Comparison of ENCODE assay signal across 8 cellular contexts in genomic region chr14:64725360-64725815, GRCh38. TPM values are rescaled to one million over a fixed set of nuclear protein-coding genes. Genes with fewer than 3 reads are reported as not detected.
DNase-seq lines count a peak whose midpoint lies in the region; TF ChIP-seq lines count a peak whose summit lies in the region.
"Had no signal": no experiment of that assay in that cellular context is flagged by ENCODE, and none has a peak within 500 bp of the region (broad histone marks: within the 10 kb centered on the region; RNA-seq: fewer than 3 reads in every experiment).

No MANE protein-coding gene starts in this region.

- peak overlapping the region; percentile 35 for H3K4me2 ChIP-seq in smooth muscle cell

- H3K27ac ChIP-seq in HUES48 (ENCODE audit: low read depth, low read length) (peak overlapping the region; percentile 61), Peyer's patch (peak overlapping the region in 3 of 4 donors; percentile 14 to 82 (median 22)), left ventricle myocardium inferior (replicated peaks) (peak overlapping the region; percentile 61), smooth muscle cell (ENCODE audit: low read depth) (peak overlapping the region; percentile 68), prostate gland (no peak overlapping the region)

- H3K9ac ChIP-seq in HUES48 (ENCODE audit: low read depth, low read length): no peak overlapping the region
- H3K9ac ChIP-seq in smooth muscle cell (ENCODE audit: low read depth): no peak overlapping the region

- H3K36me3 ChIP-seq in HUES48 (ENCODE audit: control insufficient read depth, insufficient read depth, low read length): peaks cover 25% of the 10 kb centered on the region
- H3K36me3 ChIP-seq in Peyer's patch: peaks cover 0 to 18% (median 0%) of the 10 kb centered on the region in 3 donors
- peaks cover 18% of the 10 kb centered on the region for H3K36me3 ChIP-seq in left ventricle myocardium inferior
- H3K36me3 ChIP-seq in smooth muscle cell (ENCODE audit: low read depth): no peaks in the 10 kb centered on the region
- H3K36me3 ChIP-seq in prostate gland: no peaks in the 10 kb centered on the region

- TF ChIP-seq POLR2A in Peyer's patch (IDR thresholded peaks at IDR 0.05) (no peak), prostate gland (IDR thresholded peaks at IDR 0.05) (no peak)

- TF ChIP-seq CTCF in Peyer's patch (IDR thresholded peaks at IDR 0.05): no peak
- TF ChIP-seq CTCF in left ventricle myocardium inferior (IDR thresholded peaks at IDR 0.05; ENCODE audit: borderline replicate concordance): no peak
- TF ChIP-seq CTCF in smooth muscle cell (IDR thresholded peaks at IDR 0.05; ENCODE audit: borderline replicate concordance, insufficient read depth, poor library complexity, severe bottlenecking): no peak
- TF ChIP-seq CTCF in prostate gland (IDR thresholded peaks at IDR 0.05): no peak

- intact Hi-C loops in left ventricle myocardium inferior (cut with micrococcal nuclease): no loop called here
- intact Hi-C loops in prostate gland (cut with DNase I): no loop called here

- H3K79me2 ChIP-seq in smooth muscle cell (ENCODE audit: low read depth): peaks cover 52% of the 10 kb centered on the region

- H3K27me3 ChIP-seq in HUES48 (ENCODE audit: control insufficient read depth, insufficient read depth, low read length): no peaks in the 10 kb centered on the region
- no peaks in the 10 kb centered on the region for H3K27me3 ChIP-seq in Peyer's patch
- H3K27me3 ChIP-seq in left ventricle myocardium inferior (ENCODE audit: low read depth): no peaks in the 10 kb centered on the region
- no peaks in the 10 kb centered on the region for H3K27me3 ChIP-seq in smooth muscle cell (ENCODE audit: low read depth)
- no peaks in the 10 kb centered on the region for H3K27me3 ChIP-seq in prostate gland (replicated peaks; ENCODE audit: insufficient read depth)

- no peak overlapping the region for H2AFZ ChIP-seq in smooth muscle cell (ENCODE audit: low read depth)

- peaks cover 52% of the 10 kb centered on the region for H3K4me1 ChIP-seq in HUES48 (ENCODE audit: control insufficient read depth, insufficient read depth, low read length)
- H3K4me1 ChIP-seq in Peyer's patch: peaks cover 0 to 61% (median 12%) of the 10 kb centered on the region in 4 donors
- H3K4me1 ChIP-seq in left ventricle myocardium inferior: peaks cover 90% of the 10 kb centered on the region
- peaks cover 35% of the 10 kb centered on the region for H3K4me1 ChIP-seq in smooth muscle cell (ENCODE audit: low read depth)
- H3K4me1 ChIP-seq in prostate gland (replicated peaks): peaks cover 6% of the 10 kb centered on the region

- no peaks in the 10 kb centered on the region for H3K9me3 ChIP-seq in HUES48 (ENCODE audit: control insufficient read depth, insufficient read depth, low read length)
- H3K9me3 ChIP-seq in Peyer's patch: no peaks in the 10 kb centered on the region
- no peaks in the 10 kb centered on the region for H3K9me3 ChIP-seq in left ventricle myocardium inferior (replicated peaks)
- H3K9me3 ChIP-seq in smooth muscle cell (replicated peaks; ENCODE audit: low read depth): no peaks in the 10 kb centered on the region
- H3K9me3 ChIP-seq in prostate gland: no peaks in the 10 kb centered on the region

- H3K4me3 ChIP-seq in HUES48 (ENCODE audit: low read depth, low read length) (no peak overlapping the region), Peyer's patch (no peak overlapping the region), left ventricle myocardium inferior (no peak overlapping the region), smooth muscle cell (no peak overlapping the region), prostate gland (no peak overlapping the region)

- WGBS in smooth muscle cell (ENCODE audit: low lambda C conversion rate): 48% methylated on average over 2 of the region's 2 CpGs
- WGBS in prostate gland: 67% methylated on average over 1 of the region's 2 CpGs

- H4K20me1 ChIP-seq in smooth muscle cell (ENCODE audit: low read depth): peaks cover 19% of the 10 kb centered on the region

- H3F3A ChIP-seq in smooth muscle cell (ENCODE audit: low read depth): no peaks in the 10 kb centered on the region

- peak in 1 of 3 donors; percentile 47 for DNase-seq in Peyer's patch
- DNase-seq in left ventricle myocardium inferior: peak; percentile 17
- no peak for DNase-seq in smooth muscle cell (lab: John Stamatoyannopoulos, UW; ENCODE audit: unreplicated experiment)
- no peak for DNase-seq in prostate gland (ENCODE audit: low spot score)
- DNase-seq in NCI-H2081 (lab: John Stamatoyannopoulos, UW): no peak
- DNase-seq in activated T-cell treated with anti-CD3 and anti-CD28 coated beads, Interleukin-2, amount 50 U/mL, for 1 hour: no peak
- DNase-seq: activated gamma-delta T cell treated with Interleukin-2 at 50 U/mL for 16 hours had no signal

RNA-seq across cellular contexts. Expression of gene PLEKHG3, which starts 21.2 kb away (rescaled TPM):
- total RNA-seq in Peyer's patch: 10 to 100 TPM; 18.2 to 45.5 (median 31.5) TPM
- 16.5 TPM for total RNA-seq in left ventricle myocardium inferior
- total RNA-seq in smooth muscle cell: 15.6 and 17.6 TPM in 2 replicates
- polyA plus RNA-seq in smooth muscle cell: 18.3 and 21.9 TPM in 2 replicates
- total RNA-seq in prostate gland: 10 to 100 TPM; 57.8 to 69.7 TPM

Comparison
In these comparisons a context has a peak if more than half of its experiments do, and no peak if none do; other contexts are left out.
1. H3K27ac ChIP-seq: peak in HUES48 (single experiment), Peyer's patch (3 of 4), left ventricle myocardium inferior (single experiment) and smooth muscle cell (single experiment); none in prostate gland (0 of 2).